In the genomic region with DNA sequence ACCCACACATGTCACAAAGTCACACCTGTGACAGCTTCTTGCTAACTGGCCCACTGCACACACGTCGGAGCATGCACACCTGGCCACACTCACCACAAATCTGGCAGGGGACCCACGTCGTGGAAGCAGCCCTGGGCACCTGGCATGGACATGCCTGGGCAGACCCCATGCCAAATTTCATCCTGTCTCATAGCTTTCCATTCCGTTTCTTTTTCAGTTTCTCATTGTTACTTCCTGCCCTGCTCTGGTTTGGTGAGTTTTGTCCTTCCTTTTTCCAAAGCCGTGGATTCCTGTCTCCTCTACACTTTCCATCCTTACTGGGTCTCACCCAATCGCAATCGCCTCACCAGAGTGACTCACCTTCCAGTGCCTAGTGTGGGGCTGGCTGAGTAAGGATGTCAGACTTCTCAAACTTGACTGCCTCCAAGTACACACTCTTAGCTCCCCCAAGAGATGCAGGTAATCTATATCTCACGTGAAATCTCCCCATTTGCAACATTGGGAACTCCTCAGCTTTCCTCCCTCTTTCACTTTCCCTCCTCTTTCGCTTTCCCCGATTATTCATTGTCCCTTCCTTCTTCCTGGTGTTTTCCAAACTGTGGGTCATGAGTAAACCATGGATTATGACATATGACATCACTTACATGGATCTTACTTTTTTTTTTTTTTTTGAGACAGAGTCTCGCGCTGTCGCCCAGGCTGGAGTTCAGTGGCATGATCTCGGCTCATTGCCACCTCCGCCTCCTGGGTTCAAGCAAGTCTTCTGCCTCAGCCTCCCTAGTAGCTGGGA, we compare ENCODE assay signal across 1 cellular context.
A peak's percentile ranks its signal among the peaks of the same experiment; 100 is the strongest.
TF ChIP-seq lines count a peak whose summit lies in the region.

No MANE protein-coding gene starts in this region.

TF ChIP-seq in HEK293, 187 proteins besides CTCF, POLR2A, EP300 and RAD21 (continued from another document and continues in another):
- TF ChIP-seq, protein P1, sequence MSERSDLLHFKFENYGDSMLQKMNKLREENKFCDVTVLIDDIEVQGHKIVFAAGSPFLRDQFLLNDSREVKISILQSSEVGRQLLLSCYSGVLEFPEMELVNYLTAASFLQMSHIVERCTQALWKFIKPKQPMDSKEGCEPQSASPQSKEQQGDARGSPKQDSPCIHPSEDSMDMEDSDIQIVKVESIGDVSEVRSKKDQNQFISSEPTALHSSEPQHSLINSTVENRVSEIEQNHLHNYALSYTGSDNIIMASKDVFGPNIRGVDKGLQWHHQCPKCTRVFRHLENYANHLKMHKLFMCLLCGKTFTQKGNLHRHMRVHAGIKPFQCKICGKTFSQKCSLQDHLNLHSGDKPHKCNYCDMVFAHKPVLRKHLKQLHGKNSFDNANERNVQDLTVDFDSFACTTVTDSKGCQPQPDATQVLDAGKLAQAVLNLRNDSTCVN (tag by site-specific recombination; optimal IDR thresholded peaks at IDR 0.05) = no peak
- no peak for TF ChIP-seq ZFP41 (tag by site-specific recombination; IDR thresholded peaks at IDR 0.05; ENCODE audit: borderline replicate concordance)
- no peak for TF ChIP-seq ZNF140 (tag by site-specific recombination; IDR thresholded peaks at IDR 0.05)
- TF ChIP-seq KLF16 (tag by site-specific recombination; IDR thresholded peaks at IDR 0.05) = peak; percentile 54; the same call in 1 of the 2 replicates
- TF ChIP-seq, protein P2, sequence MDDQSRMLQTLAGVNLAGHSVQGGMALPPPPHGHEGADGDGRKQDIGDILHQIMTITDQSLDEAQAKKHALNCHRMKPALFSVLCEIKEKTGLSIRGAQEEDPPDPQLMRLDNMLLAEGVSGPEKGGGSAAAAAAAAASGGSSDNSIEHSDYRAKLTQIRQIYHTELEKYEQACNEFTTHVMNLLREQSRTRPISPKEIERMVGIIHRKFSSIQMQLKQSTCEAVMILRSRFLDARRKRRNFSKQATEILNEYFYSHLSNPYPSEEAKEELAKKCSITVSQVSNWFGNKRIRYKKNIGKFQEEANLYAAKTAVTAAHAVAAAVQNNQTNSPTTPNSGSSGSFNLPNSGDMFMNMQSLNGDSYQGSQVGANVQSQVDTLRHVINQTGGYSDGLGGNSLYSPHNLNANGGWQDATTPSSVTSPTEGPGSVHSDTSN (CRISPR knock-in tag; IDR thresholded peaks at IDR 0.05) = no peak
- TF ChIP-seq MYNN (tag by site-specific recombination; IDR thresholded peaks at IDR 0.05; ENCODE audit: borderline replicate concordance) = no peak
- TF ChIP-seq ZNF473 (tag by site-specific recombination; IDR thresholded peaks at IDR 0.05) = no peak
- no peak for TF ChIP-seq ZNF202 (tag by site-specific recombination; IDR thresholded peaks at IDR 0.05; ENCODE audit: borderline replicate concordance)
- peak; percentile 5; the same call in 1 of the 2 replicates for TF ChIP-seq ZNF335 (tag by site-specific recombination; conservative IDR thresholded peaks at IDR 0.05)
- no peak for TF ChIP-seq ZNF266 (tag by site-specific recombination; IDR thresholded peaks at IDR 0.05; ENCODE audit: low read depth)
- no peak for TF ChIP-seq ZBTB7A (tag by site-specific recombination; IDR thresholded peaks at IDR 0.05; ENCODE audit: low read depth)
- TF ChIP-seq, protein P3, sequence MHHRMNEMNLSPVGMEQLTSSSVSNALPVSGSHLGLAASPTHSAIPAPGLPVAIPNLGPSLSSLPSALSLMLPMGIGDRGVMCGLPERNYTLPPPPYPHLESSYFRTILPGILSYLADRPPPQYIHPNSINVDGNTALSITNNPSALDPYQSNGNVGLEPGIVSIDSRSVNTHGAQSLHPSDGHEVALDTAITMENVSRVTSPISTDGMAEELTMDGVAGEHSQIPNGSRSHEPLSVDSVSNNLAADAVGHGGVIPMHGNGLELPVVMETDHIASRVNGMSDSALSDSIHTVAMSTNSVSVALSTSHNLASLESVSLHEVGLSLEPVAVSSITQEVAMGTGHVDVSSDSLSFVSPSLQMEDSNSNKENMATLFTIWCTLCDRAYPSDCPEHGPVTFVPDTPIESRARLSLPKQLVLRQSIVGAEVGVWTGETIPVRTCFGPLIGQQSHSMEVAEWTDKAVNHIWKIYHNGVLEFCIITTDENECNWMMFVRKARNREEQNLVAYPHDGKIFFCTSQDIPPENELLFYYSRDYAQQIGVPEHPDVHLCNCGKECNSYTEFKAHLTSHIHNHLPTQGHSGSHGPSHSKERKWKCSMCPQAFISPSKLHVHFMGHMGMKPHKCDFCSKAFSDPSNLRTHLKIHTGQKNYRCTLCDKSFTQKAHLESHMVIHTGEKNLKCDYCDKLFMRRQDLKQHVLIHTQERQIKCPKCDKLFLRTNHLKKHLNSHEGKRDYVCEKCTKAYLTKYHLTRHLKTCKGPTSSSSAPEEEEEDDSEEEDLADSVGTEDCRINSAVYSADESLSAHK (tag by site-specific recombination; IDR thresholded peaks at IDR 0.05) = no peak
- no peak for TF ChIP-seq ZNF561 (tag by site-specific recombination; IDR thresholded peaks at IDR 0.05; ENCODE audit: borderline replicate concordance)
- peak; percentile 65; the same call in 1 of the 2 replicates for TF ChIP-seq KLF8 (tag by site-specific recombination; IDR thresholded peaks at IDR 0.05)
- TF ChIP-seq, protein P4, sequence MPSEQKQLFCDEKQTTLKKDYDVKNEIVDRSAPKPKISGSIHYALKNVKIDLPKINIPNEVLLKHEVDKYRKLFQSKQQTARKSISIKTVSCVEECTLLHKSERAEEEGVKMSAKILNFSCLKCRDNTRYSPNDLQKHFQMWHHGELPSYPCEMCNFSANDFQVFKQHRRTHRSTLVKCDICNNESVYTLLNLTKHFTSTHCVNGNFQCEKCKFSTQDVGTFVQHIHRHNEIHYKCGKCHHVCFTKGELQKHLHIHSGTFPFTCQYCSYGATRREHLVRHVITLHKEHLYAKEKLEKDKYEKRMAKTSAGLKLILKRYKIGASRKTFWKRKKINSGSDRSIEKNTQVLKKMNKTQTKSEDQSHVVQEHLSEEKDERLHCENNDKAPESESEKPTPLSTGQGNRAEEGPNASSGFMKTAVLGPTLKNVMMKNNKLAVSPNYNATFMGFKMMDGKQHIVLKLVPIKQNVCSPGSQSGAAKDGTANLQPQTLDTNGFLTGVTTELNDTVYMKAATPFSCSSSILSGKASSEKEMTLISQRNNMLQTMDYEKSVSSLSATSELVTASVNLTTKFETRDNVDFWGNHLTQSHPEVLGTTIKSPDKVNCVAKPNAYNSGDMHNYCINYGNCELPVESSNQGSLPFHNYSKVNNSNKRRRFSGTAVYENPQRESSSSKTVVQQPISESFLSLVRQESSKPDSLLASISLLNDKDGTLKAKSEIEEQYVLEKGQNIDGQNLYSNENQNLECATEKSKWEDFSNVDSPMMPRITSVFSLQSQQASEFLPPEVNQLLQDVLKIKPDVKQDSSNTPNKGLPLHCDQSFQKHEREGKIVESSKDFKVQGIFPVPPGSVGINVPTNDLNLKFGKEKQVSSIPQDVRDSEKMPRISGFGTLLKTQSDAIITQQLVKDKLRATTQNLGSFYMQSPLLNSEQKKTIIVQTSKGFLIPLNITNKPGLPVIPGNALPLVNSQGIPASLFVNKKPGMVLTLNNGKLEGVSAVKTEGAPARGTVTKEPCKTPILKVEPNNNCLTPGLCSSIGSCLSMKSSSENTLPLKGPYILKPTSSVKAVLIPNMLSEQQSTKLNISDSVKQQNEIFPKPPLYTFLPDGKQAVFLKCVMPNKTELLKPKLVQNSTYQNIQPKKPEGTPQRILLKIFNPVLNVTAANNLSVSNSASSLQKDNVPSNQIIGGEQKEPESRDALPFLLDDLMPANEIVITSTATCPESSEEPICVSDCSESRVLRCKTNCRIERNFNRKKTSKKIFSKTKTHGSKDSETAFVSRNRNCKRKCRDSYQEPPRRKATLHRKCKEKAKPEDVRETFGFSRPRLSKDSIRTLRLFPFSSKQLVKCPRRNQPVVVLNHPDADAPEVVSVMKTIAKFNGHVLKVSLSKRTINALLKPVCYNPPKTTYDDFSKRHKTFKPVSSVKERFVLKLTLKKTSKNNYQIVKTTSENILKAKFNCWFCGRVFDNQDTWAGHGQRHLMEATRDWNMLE (tag by site-specific recombination; conservative IDR thresholded peaks at IDR 0.05; ENCODE audit: low read depth) = no peak
- no peak for TF ChIP-seq ZNF549 (tag by site-specific recombination; IDR thresholded peaks at IDR 0.05)
- TF ChIP-seq, protein P5, sequence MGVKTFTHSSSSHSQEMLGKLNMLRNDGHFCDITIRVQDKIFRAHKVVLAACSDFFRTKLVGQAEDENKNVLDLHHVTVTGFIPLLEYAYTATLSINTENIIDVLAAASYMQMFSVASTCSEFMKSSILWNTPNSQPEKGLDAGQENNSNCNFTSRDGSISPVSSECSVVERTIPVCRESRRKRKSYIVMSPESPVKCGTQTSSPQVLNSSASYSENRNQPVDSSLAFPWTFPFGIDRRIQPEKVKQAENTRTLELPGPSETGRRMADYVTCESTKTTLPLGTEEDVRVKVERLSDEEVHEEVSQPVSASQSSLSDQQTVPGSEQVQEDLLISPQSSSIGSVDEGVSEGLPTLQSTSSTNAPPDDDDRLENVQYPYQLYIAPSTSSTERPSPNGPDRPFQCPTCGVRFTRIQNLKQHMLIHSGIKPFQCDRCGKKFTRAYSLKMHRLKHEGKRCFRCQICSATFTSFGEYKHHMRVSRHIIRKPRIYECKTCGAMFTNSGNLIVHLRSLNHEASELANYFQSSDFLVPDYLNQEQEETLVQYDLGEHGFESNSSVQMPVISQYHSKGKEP (tag by site-specific recombination; IDR thresholded peaks at IDR 0.05) = no peak
- TF ChIP-seq ZNF555 (tag by site-specific recombination; conservative IDR thresholded peaks at IDR 0.05) = no peak
- TF ChIP-seq ZNF48 (tag by site-specific recombination; IDR thresholded peaks at IDR 0.05) = no peak
- no peak for TF ChIP-seq ZNF544 (tag by site-specific recombination; IDR thresholded peaks at IDR 0.05)
- no peak for TF ChIP-seq ZNF221 (tag by site-specific recombination; IDR thresholded peaks at IDR 0.05; ENCODE audit: borderline replicate concordance)
- TF ChIP-seq, protein P6, sequence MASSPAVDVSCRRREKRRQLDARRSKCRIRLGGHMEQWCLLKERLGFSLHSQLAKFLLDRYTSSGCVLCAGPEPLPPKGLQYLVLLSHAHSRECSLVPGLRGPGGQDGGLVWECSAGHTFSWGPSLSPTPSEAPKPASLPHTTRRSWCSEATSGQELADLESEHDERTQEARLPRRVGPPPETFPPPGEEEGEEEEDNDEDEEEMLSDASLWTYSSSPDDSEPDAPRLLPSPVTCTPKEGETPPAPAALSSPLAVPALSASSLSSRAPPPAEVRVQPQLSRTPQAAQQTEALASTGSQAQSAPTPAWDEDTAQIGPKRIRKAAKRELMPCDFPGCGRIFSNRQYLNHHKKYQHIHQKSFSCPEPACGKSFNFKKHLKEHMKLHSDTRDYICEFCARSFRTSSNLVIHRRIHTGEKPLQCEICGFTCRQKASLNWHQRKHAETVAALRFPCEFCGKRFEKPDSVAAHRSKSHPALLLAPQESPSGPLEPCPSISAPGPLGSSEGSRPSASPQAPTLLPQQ (tag by site-specific recombination; IDR thresholded peaks at IDR 0.05) = peak; percentile 66
- TF ChIP-seq ZBTB17 (tag by site-specific recombination; IDR thresholded peaks at IDR 0.05) = peak; percentile 84
- TF ChIP-seq, protein P7, sequence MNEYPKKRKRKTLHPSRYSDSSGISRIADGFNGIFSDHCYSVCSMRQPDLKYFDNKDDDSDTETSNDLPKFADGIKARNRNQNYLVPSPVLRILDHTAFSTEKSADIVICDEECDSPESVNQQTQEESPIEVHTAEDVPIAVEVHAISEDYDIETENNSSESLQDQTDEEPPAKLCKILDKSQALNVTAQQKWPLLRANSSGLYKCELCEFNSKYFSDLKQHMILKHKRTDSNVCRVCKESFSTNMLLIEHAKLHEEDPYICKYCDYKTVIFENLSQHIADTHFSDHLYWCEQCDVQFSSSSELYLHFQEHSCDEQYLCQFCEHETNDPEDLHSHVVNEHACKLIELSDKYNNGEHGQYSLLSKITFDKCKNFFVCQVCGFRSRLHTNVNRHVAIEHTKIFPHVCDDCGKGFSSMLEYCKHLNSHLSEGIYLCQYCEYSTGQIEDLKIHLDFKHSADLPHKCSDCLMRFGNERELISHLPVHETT (tag by site-specific recombination; IDR thresholded peaks at IDR 0.05) = 0 out of 2 replicates have a peak, but pooled peaks have one; percentile 13
- no peak for TF ChIP-seq ZNF114 (tag by site-specific recombination; IDR thresholded peaks at IDR 0.05)
- no peak for TF ChIP-seq ZNF529 (tag by site-specific recombination; IDR thresholded peaks at IDR 0.05; ENCODE audit: insufficient replicate concordance)
- no peak for TF ChIP-seq YY2 (tag by site-specific recombination; IDR thresholded peaks at IDR 0.05)
- no peak for TF ChIP-seq ZXDB (tag by site-specific recombination; IDR thresholded peaks at IDR 0.05)
- TF ChIP-seq ZNF677 (tag by site-specific recombination; IDR thresholded peaks at IDR 0.05) = no peak
- no peak for TF ChIP-seq ZNF19 (tag by site-specific recombination; IDR thresholded peaks at IDR 0.05; ENCODE audit: low read depth)
- 0 out of 2 replicates have a peak, but pooled peaks have one; percentile 18 for TF ChIP-seq SCRT2 (tag by site-specific recombination; IDR thresholded peaks at IDR 0.05)
- no peak for TF ChIP-seq ZNF501 (tag by site-specific recombination; IDR thresholded peaks at IDR 0.05)
- TF ChIP-seq, protein P8, sequence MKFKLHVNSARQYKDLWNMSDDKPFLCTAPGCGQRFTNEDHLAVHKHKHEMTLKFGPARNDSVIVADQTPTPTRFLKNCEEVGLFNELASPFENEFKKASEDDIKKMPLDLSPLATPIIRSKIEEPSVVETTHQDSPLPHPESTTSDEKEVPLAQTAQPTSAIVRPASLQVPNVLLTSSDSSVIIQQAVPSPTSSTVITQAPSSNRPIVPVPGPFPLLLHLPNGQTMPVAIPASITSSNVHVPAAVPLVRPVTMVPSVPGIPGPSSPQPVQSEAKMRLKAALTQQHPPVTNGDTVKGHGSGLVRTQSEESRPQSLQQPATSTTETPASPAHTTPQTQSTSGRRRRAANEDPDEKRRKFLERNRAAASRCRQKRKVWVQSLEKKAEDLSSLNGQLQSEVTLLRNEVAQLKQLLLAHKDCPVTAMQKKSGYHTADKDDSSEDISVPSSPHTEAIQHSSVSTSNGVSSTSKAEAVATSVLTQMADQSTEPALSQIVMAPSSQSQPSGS (tag by site-specific recombination; IDR thresholded peaks at IDR 0.05; ENCODE audit: low read depth) = peak; percentile 93
- TF ChIP-seq GFI1B (tag by site-specific recombination; IDR thresholded peaks at IDR 0.05) = no peak
- no peak for TF ChIP-seq ZNF571 (tag by site-specific recombination; IDR thresholded peaks at IDR 0.05)
- no peak for TF ChIP-seq ZNF146 (tag by site-specific recombination; IDR thresholded peaks at IDR 0.05)
- TF ChIP-seq, protein P9, sequence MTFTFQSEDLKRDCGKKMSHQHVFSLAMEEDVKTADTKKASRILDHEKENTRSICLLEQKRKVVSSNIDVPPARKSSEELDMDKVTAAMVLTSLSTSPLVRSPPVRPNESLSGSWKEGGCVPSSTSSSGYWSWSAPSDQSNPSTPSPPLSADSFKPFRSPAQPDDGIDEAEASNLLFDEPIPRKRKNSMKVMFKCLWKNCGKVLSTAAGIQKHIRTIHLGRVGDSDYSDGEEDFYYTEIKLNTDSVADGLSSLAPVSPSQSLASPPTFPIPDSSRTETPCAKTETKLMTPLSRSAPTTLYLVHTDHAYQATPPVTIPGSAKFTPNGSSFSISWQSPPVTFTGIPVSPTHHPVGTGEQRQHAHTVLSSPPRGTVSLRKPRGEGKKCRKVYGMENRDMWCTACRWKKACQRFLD (tag by site-specific recombination; IDR thresholded peaks at IDR 0.05) = no peak
- TF ChIP-seq ZBTB48 (tag by site-specific recombination; IDR thresholded peaks at IDR 0.05) = peak; percentile 33; the same call in 1 of the 2 replicates
